1 cellular context compared by ENCODE assay signal in the genomic region with DNA sequence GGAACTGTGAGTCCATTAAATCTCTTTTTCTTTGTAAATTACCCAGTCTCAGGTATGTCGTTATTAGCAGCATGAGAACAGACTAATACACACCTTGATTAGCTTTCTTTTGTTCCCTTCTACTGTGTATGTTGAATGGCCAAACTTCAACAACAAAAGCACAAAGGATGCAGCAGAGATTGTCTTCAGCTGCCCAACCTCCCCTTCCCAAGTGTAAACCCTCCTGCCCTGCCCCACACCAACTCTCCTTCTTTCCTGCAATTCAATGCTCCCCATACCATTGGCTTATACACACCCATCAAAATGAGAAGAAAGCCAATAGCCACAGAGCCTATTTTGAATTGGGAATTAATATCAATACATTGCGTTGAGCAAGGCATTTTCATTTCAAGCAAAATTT.
TF ChIP-seq lines count a peak whose summit lies in the region.

No MANE protein-coding gene starts in this region.

TF ChIP-seq in GM23338, 12 proteins besides CTCF, POLR2A, EP300 and RAD21 (continued from another document):
- TF ChIP-seq, protein P1, sequence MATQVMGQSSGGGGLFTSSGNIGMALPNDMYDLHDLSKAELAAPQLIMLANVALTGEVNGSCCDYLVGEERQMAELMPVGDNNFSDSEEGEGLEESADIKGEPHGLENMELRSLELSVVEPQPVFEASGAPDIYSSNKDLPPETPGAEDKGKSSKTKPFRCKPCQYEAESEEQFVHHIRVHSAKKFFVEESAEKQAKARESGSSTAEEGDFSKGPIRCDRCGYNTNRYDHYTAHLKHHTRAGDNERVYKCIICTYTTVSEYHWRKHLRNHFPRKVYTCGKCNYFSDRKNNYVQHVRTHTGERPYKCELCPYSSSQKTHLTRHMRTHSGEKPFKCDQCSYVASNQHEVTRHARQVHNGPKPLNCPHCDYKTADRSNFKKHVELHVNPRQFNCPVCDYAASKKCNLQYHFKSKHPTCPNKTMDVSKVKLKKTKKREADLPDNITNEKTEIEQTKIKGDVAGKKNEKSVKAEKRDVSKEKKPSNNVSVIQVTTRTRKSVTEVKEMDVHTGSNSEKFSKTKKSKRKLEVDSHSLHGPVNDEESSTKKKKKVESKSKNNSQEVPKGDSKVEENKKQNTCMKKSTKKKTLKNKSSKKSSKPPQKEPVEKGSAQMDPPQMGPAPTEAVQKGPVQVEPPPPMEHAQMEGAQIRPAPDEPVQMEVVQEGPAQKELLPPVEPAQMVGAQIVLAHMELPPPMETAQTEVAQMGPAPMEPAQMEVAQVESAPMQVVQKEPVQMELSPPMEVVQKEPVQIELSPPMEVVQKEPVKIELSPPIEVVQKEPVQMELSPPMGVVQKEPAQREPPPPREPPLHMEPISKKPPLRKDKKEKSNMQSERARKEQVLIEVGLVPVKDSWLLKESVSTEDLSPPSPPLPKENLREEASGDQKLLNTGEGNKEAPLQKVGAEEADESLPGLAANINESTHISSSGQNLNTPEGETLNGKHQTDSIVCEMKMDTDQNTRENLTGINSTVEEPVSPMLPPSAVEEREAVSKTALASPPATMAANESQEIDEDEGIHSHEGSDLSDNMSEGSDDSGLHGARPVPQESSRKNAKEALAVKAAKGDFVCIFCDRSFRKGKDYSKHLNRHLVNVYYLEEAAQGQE (IDR thresholded peaks at IDR 0.05; ENCODE audit: unreplicated experiment), result no peak
- TF ChIP-seq, protein P2, sequence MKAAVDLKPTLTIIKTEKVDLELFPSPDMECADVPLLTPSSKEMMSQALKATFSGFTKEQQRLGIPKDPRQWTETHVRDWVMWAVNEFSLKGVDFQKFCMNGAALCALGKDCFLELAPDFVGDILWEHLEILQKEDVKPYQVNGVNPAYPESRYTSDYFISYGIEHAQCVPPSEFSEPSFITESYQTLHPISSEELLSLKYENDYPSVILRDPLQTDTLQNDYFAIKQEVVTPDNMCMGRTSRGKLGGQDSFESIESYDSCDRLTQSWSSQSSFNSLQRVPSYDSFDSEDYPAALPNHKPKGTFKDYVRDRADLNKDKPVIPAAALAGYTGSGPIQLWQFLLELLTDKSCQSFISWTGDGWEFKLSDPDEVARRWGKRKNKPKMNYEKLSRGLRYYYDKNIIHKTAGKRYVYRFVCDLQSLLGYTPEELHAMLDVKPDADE (IDR thresholded peaks at IDR 0.05), result no peak
- TF ChIP-seq ZNF114 (CRISPR knock-in tag; IDR thresholded peaks at IDR 0.05) (no peak), STAT1 (IDR thresholded peaks at IDR 0.05; ENCODE audit: unreplicated experiment) (no peak), CREB1 (CRISPR knock-in tag; IDR thresholded peaks at IDR 0.05; ENCODE audit: low read depth) (no peak), POLR2AphosphoS5 (IDR thresholded peaks at IDR 0.05; ENCODE audit: low read depth) (no peak)
